In the genomic region with DNA sequence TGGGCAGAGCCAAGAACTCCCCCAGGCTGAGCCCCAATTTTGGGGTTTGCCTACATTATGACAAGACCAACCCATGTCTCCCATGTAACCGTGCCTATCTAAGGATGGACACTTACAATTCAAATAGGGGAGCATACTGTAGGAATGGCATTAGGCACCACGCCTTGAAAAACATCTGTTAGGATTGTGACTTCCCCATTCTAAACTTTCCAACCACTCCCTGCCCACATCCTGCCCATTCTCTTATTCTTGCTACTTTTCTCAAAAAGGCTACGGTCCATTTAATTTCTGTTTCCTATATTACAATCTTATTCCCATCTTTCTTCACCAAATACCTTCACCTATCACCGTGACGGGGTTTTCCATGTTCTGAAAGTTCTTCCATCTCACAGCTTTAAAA, we compare ENCODE assay signal across 1 cellular context.
TF ChIP-seq lines count a peak whose summit lies in the region.

No MANE protein-coding gene starts in this region.

TF ChIP-seq in GM12878, 131 proteins besides CTCF, POLR2A, EP300 and RAD21 (continued from another document):
- TF ChIP-seq, protein P1, sequence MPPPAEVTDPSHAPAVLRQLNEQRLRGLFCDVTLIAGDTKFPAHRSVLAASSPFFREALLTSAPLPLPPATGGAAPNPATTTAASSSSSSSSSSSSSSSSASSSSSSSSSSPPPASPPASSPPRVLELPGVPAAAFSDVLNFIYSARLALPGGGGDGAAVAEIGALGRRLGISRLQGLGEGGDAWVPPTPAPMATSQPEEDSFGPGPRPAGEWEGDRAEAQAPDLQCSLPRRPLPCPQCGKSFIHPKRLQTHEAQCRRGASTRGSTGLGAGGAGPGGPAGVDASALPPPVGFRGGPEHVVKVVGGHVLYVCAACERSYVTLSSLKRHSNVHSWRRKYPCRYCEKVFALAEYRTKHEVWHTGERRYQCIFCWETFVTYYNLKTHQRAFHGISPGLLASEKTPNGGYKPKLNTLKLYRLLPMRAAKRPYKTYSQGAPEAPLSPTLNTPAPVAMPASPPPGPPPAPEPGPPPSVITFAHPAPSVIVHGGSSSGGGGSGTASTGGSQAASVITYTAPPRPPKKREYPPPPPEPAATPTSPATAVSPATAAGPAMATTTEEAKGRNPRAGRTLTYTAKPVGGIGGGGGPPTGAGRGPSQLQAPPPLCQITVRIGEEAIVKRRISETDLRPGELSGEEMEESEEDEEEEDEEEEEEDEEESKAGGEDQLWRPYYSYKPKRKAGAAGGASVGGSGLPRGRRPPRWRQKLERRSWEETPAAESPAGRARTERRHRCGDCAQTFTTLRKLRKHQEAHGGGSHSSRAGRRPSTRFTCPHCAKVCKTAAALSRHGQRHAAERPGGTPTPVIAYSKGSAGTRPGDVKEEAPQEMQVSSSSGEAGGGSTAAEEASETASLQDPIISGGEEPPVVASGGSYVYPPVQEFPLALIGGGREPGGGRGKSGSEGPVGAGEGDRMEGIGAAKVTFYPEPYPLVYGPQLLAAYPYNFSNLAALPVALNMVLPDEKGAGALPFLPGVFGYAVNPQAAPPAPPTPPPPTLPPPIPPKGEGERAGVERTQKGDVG (CRISPR knock-in tag; IDR thresholded peaks at IDR 0.05): no peak
- TF ChIP-seq, protein P2, sequence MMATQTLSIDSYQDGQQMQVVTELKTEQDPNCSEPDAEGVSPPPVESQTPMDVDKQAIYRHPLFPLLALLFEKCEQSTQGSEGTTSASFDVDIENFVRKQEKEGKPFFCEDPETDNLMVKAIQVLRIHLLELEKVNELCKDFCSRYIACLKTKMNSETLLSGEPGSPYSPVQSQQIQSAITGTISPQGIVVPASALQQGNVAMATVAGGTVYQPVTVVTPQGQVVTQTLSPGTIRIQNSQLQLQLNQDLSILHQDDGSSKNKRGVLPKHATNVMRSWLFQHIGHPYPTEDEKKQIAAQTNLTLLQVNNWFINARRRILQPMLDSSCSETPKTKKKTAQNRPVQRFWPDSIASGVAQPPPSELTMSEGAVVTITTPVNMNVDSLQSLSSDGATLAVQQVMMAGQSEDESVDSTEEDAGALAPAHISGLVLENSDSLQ (IDR thresholded peaks at IDR 0.05): no peak
- TF ChIP-seq, protein P3, sequence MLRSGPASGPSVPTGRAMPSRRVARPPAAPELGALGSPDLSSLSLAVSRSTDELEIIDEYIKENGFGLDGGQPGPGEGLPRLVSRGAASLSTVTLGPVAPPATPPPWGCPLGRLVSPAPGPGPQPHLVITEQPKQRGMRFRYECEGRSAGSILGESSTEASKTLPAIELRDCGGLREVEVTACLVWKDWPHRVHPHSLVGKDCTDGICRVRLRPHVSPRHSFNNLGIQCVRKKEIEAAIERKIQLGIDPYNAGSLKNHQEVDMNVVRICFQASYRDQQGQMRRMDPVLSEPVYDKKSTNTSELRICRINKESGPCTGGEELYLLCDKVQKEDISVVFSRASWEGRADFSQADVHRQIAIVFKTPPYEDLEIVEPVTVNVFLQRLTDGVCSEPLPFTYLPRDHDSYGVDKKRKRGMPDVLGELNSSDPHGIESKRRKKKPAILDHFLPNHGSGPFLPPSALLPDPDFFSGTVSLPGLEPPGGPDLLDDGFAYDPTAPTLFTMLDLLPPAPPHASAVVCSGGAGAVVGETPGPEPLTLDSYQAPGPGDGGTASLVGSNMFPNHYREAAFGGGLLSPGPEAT (IDR thresholded peaks at IDR 0.05; ENCODE audit: low read depth): peak; percentile 12; the same call in 1 of the 2 replicates
- TF ChIP-seq SRF (IDR thresholded peaks at IDR 0.05; ENCODE audit: low read depth in 2 of 2, low read length in 2 of 2): no peak
- TF ChIP-seq BHLHE40 (IDR thresholded peaks at IDR 0.05; ENCODE audit: borderline replicate concordance in 1 of 2, low read depth in 2 of 2, low read length in 1 of 2): no peak
- TF ChIP-seq IKZF1 (conservative IDR thresholded peaks at IDR 0.05): 0 out of 2 replicates have a peak, but pooled peaks have one; percentile 23
- no peak for TF ChIP-seq YBX1 (IDR thresholded peaks at IDR 0.05)
- TF ChIP-seq EED (IDR thresholded peaks at IDR 0.05; ENCODE audit: low read depth): 0 out of 2 replicates have a peak, but pooled peaks have one; percentile 52
